In the genomic region with DNA sequence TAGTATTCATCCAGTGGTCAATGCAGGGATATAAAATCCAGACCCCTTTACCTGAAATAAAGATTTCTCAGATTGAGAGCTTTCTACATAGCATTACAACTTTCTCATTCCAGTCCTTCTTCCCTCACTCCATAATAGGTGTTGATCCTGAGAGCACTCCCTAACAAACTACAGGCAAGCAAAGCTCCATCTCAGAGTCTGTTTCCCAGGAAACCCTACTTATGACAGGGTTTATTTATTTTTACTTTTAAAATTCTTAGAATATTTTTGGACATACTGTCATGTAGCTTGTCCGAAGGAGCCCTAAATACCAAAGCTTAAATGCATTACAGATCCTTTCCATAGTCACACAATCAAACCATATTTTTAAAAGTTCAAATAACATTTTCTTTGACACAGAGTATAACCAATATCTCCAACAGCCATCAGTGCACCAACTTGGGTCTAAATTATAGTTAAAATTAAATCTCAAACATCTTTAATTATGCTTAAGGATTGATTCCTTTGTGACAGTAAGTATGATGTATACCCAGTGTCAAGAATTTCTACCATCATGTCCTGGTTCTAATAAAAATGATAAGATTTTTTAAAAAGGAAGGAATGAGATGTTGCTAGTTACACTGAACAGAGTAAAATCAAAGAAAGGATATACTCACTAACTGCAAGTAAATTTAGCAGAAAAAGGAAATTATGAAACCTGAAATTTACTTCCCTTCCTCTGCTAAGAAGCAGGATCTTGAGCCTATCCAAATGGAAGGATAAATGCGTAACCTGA, we compare ENCODE assay signal across 1 cellular context.
TF ChIP-seq lines count a peak whose summit lies in the region.

No MANE protein-coding gene starts in this region.

TF ChIP-seq in IMR-90, 13 proteins besides CTCF, POLR2A, EP300 and RAD21 (continued from another document):
- TF ChIP-seq, protein P1, sequence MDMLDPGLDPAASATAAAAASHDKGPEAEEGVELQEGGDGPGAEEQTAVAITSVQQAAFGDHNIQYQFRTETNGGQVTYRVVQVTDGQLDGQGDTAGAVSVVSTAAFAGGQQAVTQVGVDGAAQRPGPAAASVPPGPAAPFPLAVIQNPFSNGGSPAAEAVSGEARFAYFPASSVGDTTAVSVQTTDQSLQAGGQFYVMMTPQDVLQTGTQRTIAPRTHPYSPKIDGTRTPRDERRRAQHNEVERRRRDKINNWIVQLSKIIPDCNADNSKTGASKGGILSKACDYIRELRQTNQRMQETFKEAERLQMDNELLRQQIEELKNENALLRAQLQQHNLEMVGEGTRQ (IDR thresholded peaks at IDR 0.05; ENCODE audit: low read depth, low read length) = no peak
- TF ChIP-seq CHD1 (IDR thresholded peaks at IDR 0.05; ENCODE audit: low read depth, low read length) = no peak
- TF ChIP-seq NFE2L2 (IDR thresholded peaks at IDR 0.05; ENCODE audit: low read depth, low read length) = no peak
- no peak for TF ChIP-seq FOS (IDR thresholded peaks at IDR 0.05; ENCODE audit: low read depth, low read length)
- TF ChIP-seq CEBPB (IDR thresholded peaks at IDR 0.05; ENCODE audit: low read depth, low read length) = no peak
- no peak for TF ChIP-seq RCOR1 (IDR thresholded peaks at IDR 0.05; ENCODE audit: insufficient replicate concordance, low read length)
- no peak for TF ChIP-seq MAFK (IDR thresholded peaks at IDR 0.05; ENCODE audit: low read depth, low read length)
- TF ChIP-seq RFX5 (IDR thresholded peaks at IDR 0.05; ENCODE audit: low read depth, low read length) = no peak
- no peak for TF ChIP-seq SMC3 (IDR thresholded peaks at IDR 0.05; ENCODE audit: low read depth, low read length)
